Comparison of ENCODE assay signal across 12 cellular contexts in genomic region chr11:48044577-48044976, GRCh38.
A peak's percentile ranks its signal among the peaks of the same experiment; 100 is the strongest.
DNase-seq lines count a peak whose midpoint lies in the region; ATAC-seq lines count a peak whose summit lies in the region.
"Had no signal": no experiment of that assay in that cellular context is flagged by ENCODE, and none has a peak within 500 bp of the region (broad histone marks: within the 10 kb centered on the region; RNA-seq: fewer than 3 reads in every experiment).

No MANE protein-coding gene starts in this region.

- peaks cover 59% of the 10 kb centered on the region for H3K4me1 Mint-ChIP-seq in T-helper 2 cell treated with Interferon-gamma antibody and Interleukin-4, amounts not matched to agents 5 μg/mL and 100 μg/mL, for 36 hours (ENCODE audit: low read depth)
- H3K4me1 Mint-ChIP-seq in T-helper 17 cell: peaks cover 34% of the 10 kb centered on the region
- H3K4me1 Mint-ChIP-seq in stimulated activated naive B cell treated with anti-CD40 and anti-IgM and Interleukin-4, amounts not matched to agents 10 μg/mL and 1 μg/mL and 100 μg/mL, for 72 hours: peaks cover 50 to 83% of the 10 kb centered on the region in 2 donors

- no peaks in the 10 kb centered on the region for H3K9me3 Mint-ChIP-seq in T-helper 2 cell treated with Interferon-gamma antibody and Interleukin-4, amounts not matched to agents 5 μg/mL and 100 μg/mL, for 36 hours
- H3K9me3 Mint-ChIP-seq in stimulated activated naive B cell treated with anti-CD40 and anti-IgM and Interleukin-4, amounts not matched to agents 10 μg/mL and 1 μg/mL and 100 μg/mL, for 72 hours: no peaks in the 10 kb centered on the region

- no peak for ATAC-seq in T-helper 17 cell
- ATAC-seq in left lobe of liver: peak; percentile 47
- ATAC-seq in stimulated activated naive B cell treated with anti-CD40 and anti-IgM and Interleukin-4, amounts not matched to agents 10 μg/mL and 1 μg/mL and 100 μg/mL, for 72 hours (replicated peaks): no peak

- H3K4me3 Mint-ChIP-seq in T-helper 2 cell treated with Interferon-gamma antibody and Interleukin-4, amounts not matched to agents 5 μg/mL and 100 μg/mL, for 36 hours: no peak overlapping the region
- peak overlapping the region; percentile 21 for H3K4me3 Mint-ChIP-seq in T-helper 17 cell
- peak overlapping the region; percentile 63 to 78 for H3K4me3 Mint-ChIP-seq in stimulated activated naive B cell treated with anti-CD40 and anti-IgM and Interleukin-4, amounts not matched to agents 10 μg/mL and 1 μg/mL and 100 μg/mL, for 72 hours

- H3K27me3 Mint-ChIP-seq in T-helper 2 cell treated with Interferon-gamma antibody and Interleukin-4, amounts not matched to agents 5 μg/mL and 100 μg/mL, for 36 hours (ENCODE audit: low read depth): no peaks in the 10 kb centered on the region
- H3K27me3 Mint-ChIP-seq in T-helper 17 cell: no peaks in the 10 kb centered on the region
- no peaks in the 10 kb centered on the region for H3K27me3 Mint-ChIP-seq in stimulated activated naive B cell treated with anti-CD40 and anti-IgM and Interleukin-4, amounts not matched to agents 10 μg/mL and 1 μg/mL and 100 μg/mL, for 72 hours

- no peaks in the 10 kb centered on the region for H3K9me3 ChIP-seq in T-helper 17 cell (ENCODE audit: control insufficient read depth, low read length, poor library complexity, severe bottlenecking)

- peaks cover 30% of the 10 kb centered on the region for H3K36me3 Mint-ChIP-seq in T-helper 2 cell treated with Interferon-gamma antibody and Interleukin-4, amounts not matched to agents 5 μg/mL and 100 μg/mL, for 36 hours (ENCODE audit: low read depth)
- H3K36me3 Mint-ChIP-seq in T-helper 17 cell (ENCODE audit: low read depth): no peaks in the 10 kb centered on the region
- H3K36me3 Mint-ChIP-seq in stimulated activated naive B cell treated with anti-CD40 and anti-IgM and Interleukin-4, amounts not matched to agents 10 μg/mL and 1 μg/mL and 100 μg/mL, for 72 hours: peaks cover 0 to 6% of the 10 kb centered on the region in 2 donors

- DNase-seq in T-helper 2 cell treated with Interferon-gamma antibody and Interleukin-4, amounts not matched to agents 5 μg/mL and 100 μg/mL, for 36 hours (ENCODE audit: low spot score): no peak
- DNase-seq in T-helper 2 cell (no peak), T-helper 17 cell (no peak), left lobe of liver (ENCODE audit: low spot score) (no peak), inferior parietal cortex (ENCODE audit: extremely low spot score) (no peak), NCI-H1048 (lab: John Stamatoyannopoulos, UW) (no peak)
- no peak for DNase-seq in stimulated activated naive B cell treated with anti-CD40 and anti-IgM and Interleukin-4, amounts not matched to agents 10 μg/mL and 1 μg/mL and 100 μg/mL, for 72 hours
- no peak for DNase-seq in NK-92 treated with Interleukin-12 subunit alpha and Interleukin-12 subunit beta, amount 100 ng/mL, for 24 hours (lab: John Stamatoyannopoulos, UW)
- DNase-seq: activated T-cell treated with anti-CD3 and anti-CD28 coated beads, Interleukin-2, amount 50 U/mL, for 1 hour; DND-41; NCI-H446 treated with DMSO at 0.1 percent for 48 hours; stimulated activated CD4-positive, alpha-beta T cell treated with anti-CD3 and anti-CD28 coated beads, Interleukin-2, amount 100 ng/mL, for 24 hours had no signal

- H3K27ac Mint-ChIP-seq in T-helper 2 cell treated with Interferon-gamma antibody and Interleukin-4, amounts not matched to agents 5 μg/mL and 100 μg/mL, for 36 hours: peak overlapping the region; percentile 27
- peak overlapping the region; percentile 60 for H3K27ac Mint-ChIP-seq in T-helper 17 cell
- peak overlapping the region; percentile 44 for H3K27ac Mint-ChIP-seq in stimulated activated naive B cell treated with anti-CD40 and anti-IgM and Interleukin-4, amounts not matched to agents 10 μg/mL and 1 μg/mL and 100 μg/mL, for 72 hours
